14 cellular contexts compared by ENCODE assay signal in the genomic region with DNA sequence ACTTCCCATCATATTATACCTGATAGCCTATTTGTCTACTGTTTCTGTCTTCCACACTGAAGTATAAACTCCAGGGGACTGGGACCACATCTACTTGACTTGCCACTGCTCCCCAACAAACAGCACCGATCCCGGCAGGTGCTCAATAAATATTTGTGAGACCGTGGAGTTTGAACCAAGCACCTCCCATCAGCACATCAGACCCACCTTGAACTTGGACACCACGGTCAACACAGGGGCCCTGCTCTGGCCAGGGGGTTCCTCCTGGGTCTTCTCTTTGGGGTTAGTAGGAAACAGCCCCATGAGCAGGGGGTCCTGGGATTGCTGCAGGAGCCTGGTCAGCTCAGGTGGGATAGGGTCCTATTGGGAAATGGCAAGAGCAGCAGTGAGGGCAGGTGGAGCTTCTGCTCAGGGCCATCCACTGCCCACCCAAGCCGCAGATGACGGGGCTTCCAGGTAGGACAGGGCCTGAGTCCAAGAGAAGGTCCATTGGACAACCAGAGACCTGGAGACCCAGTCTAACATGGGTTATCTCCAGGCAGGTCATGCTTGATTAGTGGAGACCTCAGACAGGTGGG. TPM values are rescaled to one million over a fixed set of nuclear protein-coding genes. Genes with fewer than 3 reads are reported as not detected.
DNase-seq lines count a peak whose midpoint lies in the region; ATAC-seq and TF ChIP-seq lines count a peak whose summit lies in the region.
"Had no signal": no experiment of that assay in that cellular context is flagged by ENCODE, and none has a peak within 500 bp of the region (broad histone marks: within the 10 kb centered on the region; RNA-seq: fewer than 3 reads in every experiment).

No MANE protein-coding gene starts in this region.

- BruUV-seq in Calu3 (replicated peaks; lab: Mats Ljungman, UMichigan), result no TSS peak

- CTCF ChIA-PET in Calu3 (lab: Charles Lee) (interaction anchor here (0.6 to 1.1 kb wide), 2 partner anchors 23 to 96 kb away, joined by 3 read pairs; no protein-coding TSS in a partner anchor), RWPE1 (lab: Yijun Ruan, JAX) (interaction anchor here (0.6 kb wide), 1 partner anchor 46 kb away, joined by 3 read pairs; no protein-coding TSS in a partner anchor)

- H3K4me1 Mint-ChIP-seq in activated T-cell treated with anti-CD3 and anti-CD28 coated beads, Interleukin-2, amount 50 U/mL, for 24 hours (ENCODE audit: low read depth), result peaks cover 8% of the 10 kb centered on the region
- peaks cover 1% of the 10 kb centered on the region for H3K4me1 Mint-ChIP-seq in activated T-cell treated with anti-CD3 and anti-CD28 coated beads, Interleukin-2, amount 50 U/mL, for 4 hours (ENCODE audit: low read depth)
- no peaks in the 10 kb centered on the region for H3K4me1 Mint-ChIP-seq in Calu3 (ENCODE audit: low read depth, unreplicated experiment)
- H3K4me1 Mint-ChIP-seq: B cell had no signal

- no peak for ATAC-seq in activated T-cell treated with anti-CD3 and anti-CD28 coated beads, Interleukin-2, amount 50 U/mL, for 4 hours
- ATAC-seq in GM19467 (IDR thresholded peaks at IDR 0.05; ENCODE audit: unreplicated experiment) (no peak), HG02884 (IDR thresholded peaks at IDR 0.05; ENCODE audit: unreplicated experiment) (no peak)
- ATAC-seq: HCT116 had no signal

- POLR2A ChIA-PET in RWPE1 (lab: Yijun Ruan, JAX; ENCODE audit: low non-redundant PET), result no interaction called here

- 0 out of 2 replicates have a peak overlapping the region, but pooled peaks have one; percentile 1 for H3K27ac ChIP-seq in RWPE1
- H3K27ac ChIP-seq: HL-60 had no signal

- H3K36me3 Mint-ChIP-seq in activated T-cell treated with anti-CD3 and anti-CD28 coated beads, Interleukin-2, amount 50 U/mL, for 24 hours (ENCODE audit: low read depth), result peaks cover 98% of the 10 kb centered on the region
- peaks cover 40% of the 10 kb centered on the region for H3K36me3 Mint-ChIP-seq in activated T-cell treated with anti-CD3 and anti-CD28 coated beads, Interleukin-2, amount 50 U/mL, for 4 hours (ENCODE audit: insufficient read depth)
- peaks cover 40% of the 10 kb centered on the region for H3K36me3 Mint-ChIP-seq in Calu3 (ENCODE audit: insufficient read depth, unreplicated experiment)

- peak; percentile 25 for DNase-seq in activated T-cell treated with anti-CD3 and anti-CD28 coated beads, Interleukin-2, amount 50 U/mL, for 24 hours
- DNase-seq in activated T-cell treated with anti-CD3 and anti-CD28 coated beads, Interleukin-2, amount 50 U/mL, for 4 hours, result no peak
- DNase-seq in Calu3 (no peak), RWPE1 (ENCODE audit: low spot score) (no peak), mesenteric fat pad (ENCODE audit: low spot score) (peak; percentile 51)
- DNase-seq: C1 segment of cervical spinal cord; CD4-positive, alpha-beta memory T cell; DND-41; GDM1 had no signal

- intact Hi-C loops in Calu3 (cut with micrococcal nuclease; ENCODE audit: unreplicated experiment), result no loop called here

- no peak overlapping the region for H3K4me3 Mint-ChIP-seq in activated T-cell treated with anti-CD3 and anti-CD28 coated beads, Interleukin-2, amount 50 U/mL, for 24 hours
- no peak overlapping the region for H3K4me3 Mint-ChIP-seq in activated T-cell treated with anti-CD3 and anti-CD28 coated beads, Interleukin-2, amount 50 U/mL, for 4 hours
- H3K4me3 Mint-ChIP-seq in Calu3 (ENCODE audit: low read depth, unreplicated experiment), result no peak overlapping the region
- H3K4me3 Mint-ChIP-seq: B cell; CD4-positive, alpha-beta memory T cell had no signal

- TF ChIP-seq CTCF in Calu3 (IDR thresholded peaks at IDR 0.05; ENCODE audit: unreplicated experiment) (no peak), RWPE1 (conservative IDR thresholded peaks at IDR 0.05; ENCODE audit: low read depth) (no peak)

- no peaks in the 10 kb centered on the region for H3K27me3 Mint-ChIP-seq in activated T-cell treated with anti-CD3 and anti-CD28 coated beads, Interleukin-2, amount 50 U/mL, for 24 hours
- H3K27me3 Mint-ChIP-seq in activated T-cell treated with anti-CD3 and anti-CD28 coated beads, Interleukin-2, amount 50 U/mL, for 4 hours (ENCODE audit: low read depth), result no peaks in the 10 kb centered on the region
- no peaks in the 10 kb centered on the region for H3K27me3 Mint-ChIP-seq in Calu3 (ENCODE audit: unreplicated experiment)
- H3K27me3 Mint-ChIP-seq: B cell; CD4-positive, alpha-beta memory T cell had no signal

- no peaks in the 10 kb centered on the region for H3K9me3 Mint-ChIP-seq in activated T-cell treated with anti-CD3 and anti-CD28 coated beads, Interleukin-2, amount 50 U/mL, for 24 hours
- H3K9me3 Mint-ChIP-seq in activated T-cell treated with anti-CD3 and anti-CD28 coated beads, Interleukin-2, amount 50 U/mL, for 4 hours, result no peaks in the 10 kb centered on the region
- no peaks in the 10 kb centered on the region for H3K9me3 Mint-ChIP-seq in Calu3 (ENCODE audit: low read depth, unreplicated experiment)
- H3K9me3 Mint-ChIP-seq: CD4-positive, alpha-beta memory T cell had no signal

- H3K27ac Mint-ChIP-seq in activated T-cell treated with anti-CD3 and anti-CD28 coated beads, Interleukin-2, amount 50 U/mL, for 24 hours, result no peak overlapping the region
- peak overlapping the region; percentile 21 for H3K27ac Mint-ChIP-seq in Calu3 (ENCODE audit: unreplicated experiment)
- H3K27ac Mint-ChIP-seq: B cell had no signal

RNA-seq across cellular contexts. Expression of a gene that starts 19.9 kb away (rescaled TPM):
- 10 to 100 TPM; 46.7 to 59.0 (median 50.8) TPM for total RNA-seq in activated T-cell treated with anti-CD3 and anti-CD28 coated beads, Interleukin-2, amount 50 U/mL, for 4 hours
- total RNA-seq in Calu3 (2022) (32.6 and 33.6 TPM in 2 replicates), mesenteric fat pad (19.1 TPM)

RNA-seq across cellular contexts. Expression of a gene that starts 28.3 kb away (rescaled TPM):
- total RNA-seq in activated T-cell treated with anti-CD3 and anti-CD28 coated beads, Interleukin-2, amount 50 U/mL, for 4 hours, result 100 to 1,000 TPM; 138 to 153 (median 151) TPM
- total RNA-seq in Calu3 (2022), result 155 and 156 TPM in 2 replicates
- 46.8 TPM for total RNA-seq in mesenteric fat pad

RNA-seq across cellular contexts. Expression of a gene that starts 28.4 kb away (rescaled TPM):
- total RNA-seq in activated T-cell treated with anti-CD3 and anti-CD28 coated beads, Interleukin-2, amount 50 U/mL, for 4 hours, result 10 to 100 TPM; 34.7 to 45.9 (median 38.0) TPM
- 71.1 and 78.9 TPM in 2 replicates for total RNA-seq in Calu3 (2022)
- total RNA-seq in mesenteric fat pad, result 8.9 TPM

RNA-seq across cellular contexts. Expression of a gene that starts 38.4 kb away (rescaled TPM):
- 10 to 100 TPM; 49.7 to 59.0 (median 51.5) TPM for total RNA-seq in activated T-cell treated with anti-CD3 and anti-CD28 coated beads, Interleukin-2, amount 50 U/mL, for 4 hours
- total RNA-seq in Calu3 (2022) (266 and 274 TPM in 2 replicates), mesenteric fat pad (75.4 TPM)

Comparison
In these comparisons a context has a peak if more than half of its experiments do, and no peak if none do; other contexts are left out.
1. DNase-seq: peak in activated T-cell treated with anti-CD3 and anti-CD28 coated beads, Interleukin-2, amount 50 U/mL, for 24 hours (single experiment) and mesenteric fat pad (single experiment); none in activated T-cell treated with anti-CD3 and anti-CD28 coated beads, Interleukin-2, amount 50 U/mL, for 4 hours (single experiment), Calu3 (single experiment) and RWPE1 (single experiment).